25 cellular contexts compared by ENCODE assay signal in the genomic region with DNA sequence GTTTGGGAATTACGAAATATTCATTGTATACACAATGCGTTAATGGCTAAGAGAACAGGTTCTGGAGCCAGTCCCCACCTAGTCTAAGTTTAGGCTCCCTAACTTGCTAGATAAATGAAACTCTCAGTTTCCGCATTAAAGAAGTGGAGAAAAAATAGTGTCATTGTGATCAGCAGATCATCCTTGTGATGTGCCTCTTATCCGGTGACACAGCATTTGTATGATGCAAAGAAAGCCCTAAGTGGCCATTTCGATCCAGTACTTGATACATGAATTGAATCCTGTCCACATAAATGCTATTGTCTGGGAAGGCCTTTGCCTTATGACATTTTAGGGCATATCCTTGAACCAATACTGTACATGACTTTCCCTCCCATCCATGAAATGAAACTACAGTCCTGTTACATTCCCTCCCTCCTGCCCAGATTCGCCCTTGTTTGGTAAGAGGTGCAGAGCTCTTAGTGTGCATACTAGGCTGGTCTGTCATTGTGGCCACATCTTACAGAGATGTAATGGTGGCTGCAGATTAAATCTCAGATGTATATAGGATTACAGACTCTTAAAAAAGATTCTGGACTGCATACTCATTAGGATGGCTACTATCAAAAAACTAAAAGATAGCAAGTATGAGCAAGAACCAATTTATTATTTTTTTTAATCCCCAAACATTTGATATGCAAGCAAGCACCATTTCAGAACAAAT.
"Had no signal": no experiment of that assay in that cellular context is flagged by ENCODE, and none has a peak within 500 bp of the region (broad histone marks: within the 10 kb centered on the region; RNA-seq: fewer than 3 reads in every experiment).

No MANE protein-coding gene starts in this region.

- ATAC-seq: activated CD4-positive, alpha-beta T cell treated with anti-CD3 and anti-CD28 coated beads for 36 hours; activated CD8-positive, alpha-beta T cell treated with anti-CD3 and anti-CD28 coated beads, Interleukin-2, amount 10 ng/mL, durations not matched to agents 7 days and 5 days; activated T-helper 17 cell treated with anti-CD3 and anti-CD28 coated beads, Interleukin-2, amount 50 U/mL, for 72 hours; heart right ventricle; left lobe of liver; mucosa of descending colon; pancreas; psoas muscle; stimulated activated memory B cell treated with anti-CD40 and anti-IgM and Interleukin-4, amounts not matched to agents 10 μg/mL and 1 μg/mL and 100 μg/mL, for 72 hours; stimulated activated naive CD8-positive, alpha-beta T cell treated with anti-CD3 and anti-CD28 coated beads, Interleukin-15, amount 100 ng/mL, for 72 hours; T-helper 17 cell had no signal

- H3K27me3 ChIP-seq: heart right ventricle, pancreas, sigmoid colon, upper lobe of left lung had no signal

- H3K9me3 ChIP-seq: heart right ventricle, lower lobe of right lung, mucosa of descending colon, pancreas, psoas muscle, sigmoid colon, upper lobe of left lung had no signal

- H3K27ac ChIP-seq: heart right ventricle, lower lobe of right lung, pancreas, psoas muscle, sigmoid colon, upper lobe of left lung had no signal

- H3K27ac Mint-ChIP-seq: activated CD8-positive, alpha-beta T cell treated with anti-CD3 and anti-CD28 coated beads, Interleukin-2, amount 10 ng/mL, durations not matched to agents 7 days and 5 days; nephron progenitor cell; stimulated activated memory B cell treated with anti-CD40 and anti-IgM and Interleukin-4, amounts not matched to agents 10 μg/mL and 1 μg/mL and 100 μg/mL, for 72 hours; stimulated activated naive CD8-positive, alpha-beta T cell treated with anti-CD3 and anti-CD28 coated beads, Interleukin-15, amount 100 ng/mL, for 72 hours had no signal

- H3K4me1 Mint-ChIP-seq: stimulated activated naive CD8-positive, alpha-beta T cell treated with anti-CD3 and anti-CD28 coated beads, Interleukin-15, amount 100 ng/mL, for 72 hours had no signal

- H3K4me3 Mint-ChIP-seq: activated CD4-positive, alpha-beta T cell treated with anti-CD3 and anti-CD28 coated beads for 36 hours; activated CD8-positive, alpha-beta T cell treated with anti-CD3 and anti-CD28 coated beads, Interleukin-2, amount 10 ng/mL, durations not matched to agents 7 days and 5 days; activated T-helper 17 cell treated with anti-CD3 and anti-CD28 coated beads, Interleukin-2, amount 50 U/mL, for 72 hours; nephron progenitor cell; stimulated activated memory B cell treated with anti-CD40 and anti-IgM and Interleukin-4, amounts not matched to agents 10 μg/mL and 1 μg/mL and 100 μg/mL, for 72 hours; stimulated activated naive CD8-positive, alpha-beta T cell treated with anti-CD3 and anti-CD28 coated beads, Interleukin-15, amount 100 ng/mL, for 72 hours; T-helper 17 cell; WTC11 had no signal

- H3K4me1 ChIP-seq: pancreas, psoas muscle had no signal

- H3K36me3 Mint-ChIP-seq: WTC11 had no signal

- H3K27me3 Mint-ChIP-seq: activated CD4-positive, alpha-beta T cell treated with anti-CD3 and anti-CD28 coated beads for 36 hours; activated T-helper 17 cell treated with anti-CD3 and anti-CD28 coated beads, Interleukin-2, amount 50 U/mL, for 72 hours; stimulated activated memory B cell treated with anti-CD40 and anti-IgM and Interleukin-4, amounts not matched to agents 10 μg/mL and 1 μg/mL and 100 μg/mL, for 72 hours; stimulated activated naive CD8-positive, alpha-beta T cell treated with anti-CD3 and anti-CD28 coated beads, Interleukin-15, amount 100 ng/mL, for 72 hours; T-helper 17 cell had no signal

- DNase-seq: activated CD4-positive, alpha-beta T cell treated with anti-CD3 and anti-CD28 coated beads for 36 hours; activated CD8-positive, alpha-beta T cell treated with anti-CD3 and anti-CD28 coated beads, Interleukin-2, amount 10 ng/mL, durations not matched to agents 7 days and 5 days; activated gamma-delta T cell treated with Interleukin-2 at 50 U/mL for 16 hours; activated naive CD4-positive, alpha-beta T cell treated with anti-CD3 and anti-CD28 coated beads, Interleukin-2, amount 50 U/mL, for 16 hours; amniotic stem cell; central memory CD4-positive, alpha-beta T cell; foreskin fibroblast; heart right ventricle; lower lobe of right lung; mucosa of descending colon; nephron progenitor cell; pancreas; psoas muscle; sigmoid colon; small intestine; stimulated activated CD4-positive, alpha-beta T cell treated with anti-CD3 and anti-CD28 coated beads, Interleukin-4, amount 100 ng/mL, for 24 hours; stimulated activated naive CD8-positive, alpha-beta T cell treated with anti-CD3 and anti-CD28 coated beads, Interleukin-15, amount 100 ng/mL, for 72 hours; substantia nigra; T-helper 17 cell; T1000; upper lobe of left lung had no signal

- H3K4me3 ChIP-seq: heart right ventricle, lower lobe of right lung, mucosa of descending colon, pancreas, psoas muscle, sigmoid colon, upper lobe of left lung had no signal

- H3K36me3 ChIP-seq: heart right ventricle, lower lobe of right lung, pancreas, sigmoid colon, upper lobe of left lung had no signal

- H3K9me3 Mint-ChIP-seq: activated T-helper 17 cell treated with anti-CD3 and anti-CD28 coated beads, Interleukin-2, amount 50 U/mL, for 72 hours; nephron progenitor cell; stimulated activated memory B cell treated with anti-CD40 and anti-IgM and Interleukin-4, amounts not matched to agents 10 μg/mL and 1 μg/mL and 100 μg/mL, for 72 hours; stimulated activated naive CD8-positive, alpha-beta T cell treated with anti-CD3 and anti-CD28 coated beads, Interleukin-15, amount 100 ng/mL, for 72 hours; WTC11 had no signal
